24 cellular contexts compared by ENCODE assay signal in the genomic region with DNA sequence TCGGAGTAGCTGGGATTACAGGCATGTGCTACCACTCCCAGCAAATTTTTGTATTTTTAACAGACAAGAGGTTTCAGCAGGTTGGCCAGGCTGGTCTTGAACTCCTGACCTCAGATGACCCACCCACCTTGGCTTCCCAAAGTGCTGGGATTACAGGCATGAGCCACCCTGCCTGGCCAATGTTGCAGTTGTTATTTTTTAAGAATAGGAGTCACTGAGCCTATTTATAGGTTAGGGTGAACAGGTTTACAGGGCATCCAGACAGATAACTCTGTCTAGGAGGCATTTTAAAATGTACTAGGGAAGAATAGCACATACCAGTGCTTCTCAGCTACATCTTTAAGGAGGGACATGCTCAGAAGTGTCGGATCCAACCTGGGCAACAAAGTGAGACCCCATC.
"Had no signal": no experiment of that assay in that cellular context is flagged by ENCODE, and none has a peak within 500 bp of the region (broad histone marks: within the 10 kb centered on the region; RNA-seq: fewer than 3 reads in every experiment).

No MANE protein-coding gene starts in this region.

- H3K27ac ChIP-seq: stomach, suprapubic skin, testis, thoracic aorta, thyroid gland, tibial artery, tibial nerve, transverse colon, upper lobe of left lung, upper lobe of right lung, uterus, vagina had no signal

- H3K36me3 ChIP-seq: stomach, suprapubic skin, thoracic aorta, thyroid gland, tibial artery, tibial nerve, transverse colon, upper lobe of left lung, upper lobe of right lung, uterus, vagina had no signal

- H3K9me3 ChIP-seq: stomach, suprapubic skin, testis, thoracic aorta, thyroid gland, tibial artery, tibial nerve, transverse colon, upper lobe of left lung, upper lobe of right lung, uterus, vagina had no signal

- DNase-seq: stimulated activated CD4-positive, alpha-beta T cell treated with anti-CD3 and anti-CD28 coated beads, Interleukin-2, amount 100 ng/mL, for 48 hours; stimulated activated CD4-positive, alpha-beta T cell treated with anti-CD3 and anti-CD28 coated beads, Interleukin-4, amount 100 ng/mL, for 1 hour; stimulated activated CD4-positive, alpha-beta T cell treated with anti-CD3 and anti-CD28 coated beads, Interleukin-4, amount 100 ng/mL, for 24 hours; stimulated activated CD4-positive, alpha-beta T cell treated with anti-CD3 and anti-CD28 coated beads, Interleukin-4, amount 100 ng/mL, for 4 hours; stimulated activated CD8-positive, alpha-beta memory T cell treated with anti-CD3 and anti-CD28 coated beads, Interleukin-4, amount 100 ng/mL, for 48 hours; stimulated activated naive B cell treated with anti-CD40 and anti-IgM and Interleukin-4, amounts not matched to agents 10 μg/mL and 1 μg/mL and 100 μg/mL, for 72 hours; stimulated activated naive CD4-positive, alpha-beta T cell; stimulated activated naive CD4-positive, alpha-beta T cell treated with Interleukin-2 at 50 U/mL for 16 hours; stimulated activated naive CD8-positive, alpha-beta T cell treated with anti-CD3 and anti-CD28 coated beads, Interleukin-15, amount 100 ng/mL, for 72 hours; stimulated activated naive CD8-positive, alpha-beta T cell treated with anti-CD3 and anti-CD28 coated beads, Interleukin-15, Interleukin-2, amounts not matched to agents 100 U/mL and 50 U/mL, for 24 hours; stomach; substantia nigra; testis; thyroid gland; tibial artery; transverse colon; trophoblast cell; upper lobe of left lung; upper lobe of right lung; uterus had no signal

- H3K4me3 ChIP-seq: stomach, suprapubic skin, testis, thoracic aorta, thyroid gland, tibial artery, tibial nerve, transverse colon, upper lobe of left lung, upper lobe of right lung, uterus, vagina had no signal

- H3K27me3 ChIP-seq: stomach, suprapubic skin, testis, thyroid gland, tibial artery, tibial nerve, transverse colon, upper lobe of left lung, upper lobe of right lung, uterus, vagina had no signal

- H3K4me1 ChIP-seq: stomach, suprapubic skin, testis, thyroid gland, tibial artery, tibial nerve, transverse colon, upper lobe of left lung, upper lobe of right lung, uterus, vagina had no signal
